Comparison of ENCODE assay signal across 8 cellular contexts in the genomic region with DNA sequence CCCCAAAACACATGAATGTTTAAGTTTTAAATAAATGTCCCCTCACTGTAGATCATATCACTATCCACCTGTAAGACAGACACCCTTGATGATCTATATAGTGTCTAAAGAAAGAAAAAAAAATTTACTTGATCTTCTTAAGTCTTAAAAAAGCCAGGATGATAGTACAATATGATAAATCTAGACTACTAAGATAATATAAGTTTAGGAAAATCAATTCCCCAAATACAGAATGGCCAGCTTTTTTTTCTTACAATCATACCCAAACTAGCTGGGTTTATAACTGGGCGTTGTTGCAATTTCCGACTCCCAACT. TPM values are rescaled to one million over a fixed set of nuclear protein-coding genes. Genes with fewer than 3 reads are reported as not detected.
A peak's percentile ranks its signal among the peaks of the same experiment; 100 is the strongest.
DNase-seq lines count a peak whose midpoint lies in the region; ATAC-seq and TF ChIP-seq lines count a peak whose summit lies in the region.

No MANE protein-coding gene starts in this region.

- no peak overlapping the region for H2AFZ ChIP-seq in DND-41 (ENCODE audit: low read depth, low read length)

- intact Hi-C loops in sciatic nerve (cut with DNase I): loop anchor here (5.0 kb wide), 1 partner anchor 338 kb away; no protein-coding TSS in a partner anchor

- peak overlapping the region; percentile 46 for H3K4me2 ChIP-seq in DND-41 (ENCODE audit: insufficient read depth, low read length)

- H3K4me1 ChIP-seq in DND-41 (ENCODE audit: insufficient read depth, low read length) (peaks cover 48% of the 10 kb centered on the region), RWPE2 (ENCODE audit: insufficient read depth, poor library complexity, severe bottlenecking) (peaks cover 47% of the 10 kb centered on the region)

- DNase-seq in DND-41 (no peak), RWPE2 (ENCODE audit: low spot score) (no peak), fibroblast of villous mesenchyme (ENCODE audit: low read depth) (no peak), sciatic nerve (ENCODE audit: low spot score) (no peak), H7 (no peak), Kasumi-1 (lab: John Stamatoyannopoulos, UW) (no peak), kidney glomerular epithelial cell (lab: John Stamatoyannopoulos, UW) (no peak)

- peaks cover 88% of the 10 kb centered on the region for H3K36me3 ChIP-seq in DND-41 (ENCODE audit: insufficient read depth, low read length)
- H3K36me3 ChIP-seq in RWPE2 (ENCODE audit: low read depth): peaks cover 85% of the 10 kb centered on the region
- H3K36me3 ChIP-seq in H7 (replicated peaks; ENCODE audit: control insufficient read depth, insufficient read depth, low read length): peaks cover 60% of the 10 kb centered on the region

- H3K4me3 ChIP-seq in DND-41 (ENCODE audit: low read depth in 1 of 2, low read length in 2 of 2): peak overlapping the region in 1 of 2 experiments; percentile 3; a peak in 1 of 4 replicates
- no peak overlapping the region for H3K4me3 ChIP-seq in RWPE2 (ENCODE audit: severe bottlenecking)
- peak overlapping the region; percentile 43 for H3K4me3 ChIP-seq in fibroblast of villous mesenchyme (ENCODE audit: low read depth, low read length)
- H3K4me3 ChIP-seq in H7 (ENCODE audit: insufficient read depth, low read depth, low read length): no peak overlapping the region

- peak overlapping the region; percentile 27 for H3K9ac ChIP-seq in DND-41 (ENCODE audit: low read depth, low read length)

- H3K27ac ChIP-seq in DND-41 (ENCODE audit: low read length) (peak overlapping the region; percentile 76), RWPE2 (ENCODE audit: poor library complexity, severe bottlenecking) (peak overlapping the region; percentile 83)

- no peak for ATAC-seq in DND-41 (ENCODE audit: insufficient read depth, low read depth)
- no peak for ATAC-seq in RWPE2 (ENCODE audit: low read depth)
- ATAC-seq in sciatic nerve: peak; percentile 35
- ATAC-seq in HG03175 (IDR thresholded peaks at IDR 0.05; ENCODE audit: unreplicated experiment): no peak

- H3K9me3 ChIP-seq in DND-41 (ENCODE audit: insufficient read depth, low read length, severe bottlenecking) (no peaks in the 10 kb centered on the region), RWPE2 (ENCODE audit: severe bottlenecking) (no peaks in the 10 kb centered on the region)

- TF ChIP-seq CTCF in DND-41 (IDR thresholded peaks at IDR 0.05; ENCODE audit: borderline replicate concordance, extremely low read depth, low read length, poor library complexity, severe bottlenecking) (no peak), RWPE2 (IDR thresholded peaks at IDR 0.05; ENCODE audit: poor library complexity, severe bottlenecking) (no peak), fibroblast of villous mesenchyme (IDR thresholded peaks at IDR 0.05; ENCODE audit: insufficient read depth, low read depth, low read length) (no peak)

- H3K27me3 ChIP-seq in DND-41 (ENCODE audit: insufficient read depth, low read length, poor library complexity): no peaks in the 10 kb centered on the region
- H3K27me3 ChIP-seq in RWPE2 (ENCODE audit: insufficient read depth, poor library complexity, severe bottlenecking): no peaks in the 10 kb centered on the region
- no peaks in the 10 kb centered on the region for H3K27me3 ChIP-seq in H7 (ENCODE audit: control insufficient read depth, insufficient read depth, low read length)

- peaks cover 84% of the 10 kb centered on the region for H4K20me1 ChIP-seq in DND-41 (ENCODE audit: insufficient read depth, low read length)

- H3K79me2 ChIP-seq in DND-41 (ENCODE audit: insufficient read depth, low read length): peaks cover 99% of the 10 kb centered on the region

RNA-seq across cellular contexts. Expression of gene ZNF217, which starts 14.4 kb away (rescaled TPM):
- total RNA-seq in fibroblast of villous mesenchyme (20.3 and 22.9 TPM in 2 replicates), sciatic nerve (34.9 TPM)
- total RNA-seq in H7 (2014; rRNA removed; shearing (Covaris generic)): 31.4 and 44.0 TPM in 2 replicates
